In genomic region chr18:21685556-21685981, GRCh38 we compare ENCODE assay signal across 8 cellular contexts. TPM values are rescaled to one million over a fixed set of nuclear protein-coding genes. Genes with fewer than 3 reads are reported as not detected.
DNase-seq lines count a peak whose midpoint lies in the region; ATAC-seq lines count a peak whose summit lies in the region.
"Not testable (repeated sequence)": the region's sequence is repeated elsewhere in the genome, so short reads cannot be mapped to it uniquely, and the experiment has no call there.

No MANE protein-coding gene starts in this region.

- CTCF ChIA-PET in CD8-positive, alpha-beta memory T cell (lab: Charles Lee), result not testable (repeated sequence)

- H3K27ac ChIP-seq in CD8-positive, alpha-beta memory T cell (ENCODE audit: low read depth, low read length), result not testable (repeated sequence)

- peaks cover 16% of the 10 kb centered on the region for H3K4me1 ChIP-seq in CD8-positive, alpha-beta memory T cell (ENCODE audit: insufficient read depth, low read length)

- H3K36me3 Mint-ChIP-seq in CD8-positive, alpha-beta memory T cell, result peaks cover 14 to 36% (median 20%) of the 10 kb centered on the region in 3 donors
- H3K36me3 Mint-ChIP-seq in activated naive CD4-positive, alpha-beta T cell treated with anti-CD3 and anti-CD28 coated beads, Interleukin-2, amount 50 U/mL, for 24 hours, result peaks cover 12% of the 10 kb centered on the region
- peaks cover 8 to 37% (median 24%) of the 10 kb centered on the region in 3 donors for H3K36me3 Mint-ChIP-seq in naive thymus-derived CD8-positive, alpha-beta T cell

- peak overlapping the region; percentile 15 to 93 (median 78) for H3K27ac Mint-ChIP-seq in CD8-positive, alpha-beta memory T cell
- H3K27ac Mint-ChIP-seq in activated naive CD4-positive, alpha-beta T cell treated with anti-CD3 and anti-CD28 coated beads, Interleukin-2, amount 50 U/mL, for 24 hours, result peak overlapping the region; percentile 59
- peak overlapping the region in 9 of 10 donors; percentile 14 to 89 (median 74) for H3K27ac Mint-ChIP-seq in naive thymus-derived CD8-positive, alpha-beta T cell

- not testable (repeated sequence) for H3K9me3 ChIP-seq in CD8-positive, alpha-beta memory T cell (ENCODE audit: low read length)

- POLR2A ChIA-PET in CD8-positive, alpha-beta memory T cell (lab: Charles Lee); naive thymus-derived CD8-positive, alpha-beta T cell (lab: Charles Lee): not testable (repeated sequence)

- not testable (repeated sequence) for DNase-seq in CD8-positive, alpha-beta memory T cell; naive thymus-derived CD8-positive, alpha-beta T cell

- H3K4me1 Mint-ChIP-seq in CD8-positive, alpha-beta memory T cell, result peaks cover 28 to 49% (median 48%) of the 10 kb centered on the region in 3 donors
- H3K4me1 Mint-ChIP-seq in activated naive CD4-positive, alpha-beta T cell treated with anti-CD3 and anti-CD28 coated beads, Interleukin-2, amount 50 U/mL, for 24 hours, result peaks cover 17% of the 10 kb centered on the region
- peaks cover 9 to 32% (median 13%) of the 10 kb centered on the region in 4 donors for H3K4me1 Mint-ChIP-seq in naive thymus-derived CD8-positive, alpha-beta T cell

- not testable (repeated sequence) for H3K36me3 ChIP-seq in CD8-positive, alpha-beta memory T cell (ENCODE audit: insufficient read depth, low read length)

- H3K4me3 Mint-ChIP-seq in CD8-positive, alpha-beta memory T cell, result peak overlapping the region in 2 of 7 donors; percentile 29 to 62
- H3K4me3 Mint-ChIP-seq in activated naive CD4-positive, alpha-beta T cell treated with anti-CD3 and anti-CD28 coated beads, Interleukin-2, amount 50 U/mL, for 24 hours; naive thymus-derived CD8-positive, alpha-beta T cell: not testable (repeated sequence)

- ATAC-seq in GM18867 (IDR thresholded peaks at IDR 0.05; ENCODE audit: unreplicated experiment) (peak; percentile 65), GM19468 (IDR thresholded peaks at IDR 0.05; ENCODE audit: extremely low read depth, unreplicated experiment) (peak; percentile 51), HG02642 (IDR thresholded peaks at IDR 0.05; ENCODE audit: poor library complexity, unreplicated experiment) (peak; percentile 91), HG03103 (IDR thresholded peaks at IDR 0.05; ENCODE audit: low read depth, unreplicated experiment) (peak; percentile 77), HG03575 (IDR thresholded peaks at IDR 0.05; ENCODE audit: extremely low read depth, insufficient number of reproducible peaks, low FRiP score, unreplicated experiment) (peak; percentile 30)
- ATAC-seq in naive thymus-derived CD8-positive, alpha-beta T cell, result not testable (repeated sequence)

- not testable (repeated sequence) for H3K4me3 ChIP-seq in CD8-positive, alpha-beta memory T cell (ENCODE audit: low read length)

- peaks cover 4 to 12% (median 5%) of the 10 kb centered on the region in 5 donors for H3K9me3 Mint-ChIP-seq in CD8-positive, alpha-beta memory T cell
- not testable (repeated sequence) for H3K9me3 Mint-ChIP-seq in activated naive CD4-positive, alpha-beta T cell treated with anti-CD3 and anti-CD28 coated beads, Interleukin-2, amount 50 U/mL, for 24 hours
- H3K9me3 Mint-ChIP-seq in naive thymus-derived CD8-positive, alpha-beta T cell, result peaks cover 0 to 23% (median 9%) of the 10 kb centered on the region in 9 donors

- H3K27me3 Mint-ChIP-seq in CD8-positive, alpha-beta memory T cell; activated naive CD4-positive, alpha-beta T cell treated with anti-CD3 and anti-CD28 coated beads, Interleukin-2, amount 50 U/mL, for 24 hours; naive thymus-derived CD8-positive, alpha-beta T cell: not testable (repeated sequence)

- not testable (repeated sequence) for H3K27me3 ChIP-seq in CD8-positive, alpha-beta memory T cell (ENCODE audit: insufficient read depth, low read length, poor library complexity, severe bottlenecking)

RNA-seq across cellular contexts. Expression of gene ABHD3, which starts 19.0 kb away (rescaled TPM):
- 10 to 100 TPM; 30.0 to 31.3 TPM for total RNA-seq in CD8-positive, alpha-beta memory T cell
- 30.6 TPM for polyA plus RNA-seq in CD8-positive, alpha-beta memory T cell
- 10 to 100 TPM; 50.4 to 52.0 TPM for total RNA-seq in naive thymus-derived CD8-positive, alpha-beta T cell
- 10 to 100 TPM; 16.2 to 20.7 (median 19.7) TPM for polyA plus RNA-seq in naive thymus-derived CD8-positive, alpha-beta T cell

RNA-seq across cellular contexts. Expression of gene MIB1, which starts 55.0 kb away (rescaled TPM):
- total RNA-seq in CD8-positive, alpha-beta memory T cell, result 10 to 100 TPM; 45.8 to 47.0 TPM
- polyA plus RNA-seq in CD8-positive, alpha-beta memory T cell, result 3.8 TPM
- 10 to 100 TPM; 19.8 to 21.5 TPM for total RNA-seq in naive thymus-derived CD8-positive, alpha-beta T cell
- polyA plus RNA-seq in naive thymus-derived CD8-positive, alpha-beta T cell, result 1 to 10 TPM; 3.8 to 7.1 (median 3.9) TPM
